ENCODE assay signal across 28 cellular contexts in the genomic region with DNA sequence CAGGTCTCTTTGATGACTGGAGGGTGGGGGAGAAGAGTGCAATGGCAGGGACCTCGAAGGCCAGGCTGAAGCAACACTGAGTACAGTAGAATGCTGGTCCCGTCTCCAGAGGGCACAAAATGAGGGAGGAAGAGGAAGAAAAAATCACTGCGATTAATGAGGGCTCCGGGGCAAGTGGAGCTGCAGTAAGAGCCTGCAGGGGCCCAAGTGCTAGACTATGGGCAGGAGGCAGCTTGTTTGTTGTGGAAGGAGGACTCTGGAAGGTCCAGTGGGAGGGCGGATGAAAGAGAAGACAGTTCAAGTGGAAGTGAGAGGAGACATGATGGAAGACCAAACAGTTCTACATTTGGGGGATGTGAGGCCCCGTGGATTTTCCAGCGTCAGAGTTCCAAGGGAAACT.
"Had no signal": no experiment of that assay in that cellular context is flagged by ENCODE, and none has a peak within 500 bp of the region (broad histone marks: within the 10 kb centered on the region; RNA-seq: fewer than 3 reads in every experiment).

No MANE protein-coding gene starts in this region.

- H3K27me3 ChIP-seq: adrenal gland, ascending aorta, heart right ventricle, left lung, ovary, right lobe of liver, tibial artery had no signal

- H3K4me1 ChIP-seq: foreskin keratinocyte, right lobe of liver had no signal

- ATAC-seq: esophagus mucosa; foreskin keratinocyte; heart right ventricle; left lung; natural killer cell treated with Interleukin-12 subunit alpha and Interleukin-12 subunit beta and Interleukin-15 and Interleukin-18, amount 100 ng/mL, for 72 hours; right lobe of liver; stimulated activated memory B cell treated with anti-CD40 and anti-IgM and Interleukin-4, amounts not matched to agents 10 μg/mL and 1 μg/mL and 100 μg/mL, for 72 hours had no signal

- H3K4me3 ChIP-seq: adrenal gland, ascending aorta, heart right ventricle, left lung, lung, mucosa of descending colon, ovary, right lobe of liver, tibial artery had no signal

- H3K9me3 ChIP-seq: adrenal gland, ascending aorta, heart right ventricle, left lung, mucosa of descending colon, ovary, right lobe of liver, tibial artery had no signal

- H3K27ac ChIP-seq: adrenal gland, ascending aorta, foreskin keratinocyte, heart right ventricle, left lung, ovary, right lobe of liver had no signal

- H3K36me3 ChIP-seq: adrenal gland, left lung, ovary, right lobe of liver had no signal

- DNase-seq: activated CD4-positive, alpha-beta T cell treated with anti-CD3 and anti-CD28 coated beads, Interleukin-2, amount 50 U/mL, for 1 hour; activated CD4-positive, CD25-positive, alpha-beta regulatory T cell treated with anti-CD3 and anti-CD28 coated beads, Interleukin-2, amount 50 U/mL, for 72 hours; activated CD8-positive, alpha-beta T cell treated with anti-CD3 and anti-CD28 coated beads for 36 hours; activated naive CD4-positive, alpha-beta T cell treated with Interleukin-2 at 50 U/mL for 16 hours; activated naive CD8-positive, alpha-beta T cell treated with anti-CD3 and anti-CD28 coated beads for 36 hours; activated T-cell treated with anti-CD3 and anti-CD28 coated beads, Interleukin-2, amount 50 U/mL, for 48 hours; adrenal gland; endodermal cell; foreskin keratinocyte; heart right ventricle; kidney glomerular epithelial cell; left lung; mesendoderm; mucosa of descending colon; right lobe of liver; small intestine; stimulated activated CD4-positive, alpha-beta T cell treated with anti-CD3 and anti-CD28 coated beads, Interleukin-1b, Interleukin-23, amount 100 ng/mL, for 48 hours; stimulated activated CD4-positive, alpha-beta T cell treated with anti-CD3 and anti-CD28 coated beads, Interleukin-4, amount 100 ng/mL, for 4 hours; stimulated activated CD8-positive, alpha-beta memory T cell treated with anti-CD3 and anti-CD28 coated beads, Interleukin-4, amount 100 ng/mL, for 48 hours; stimulated activated naive CD8-positive, alpha-beta T cell treated with anti-CD3 and anti-CD28 coated beads, Interleukin-15, amount 100 ng/mL, for 72 hours; T-helper 2 cell had no signal
